In genomic region chr13:101875717-101876393, GRCh38 we compare ENCODE assay signal across 10 cellular contexts.
A peak's percentile ranks its signal among the peaks of the same experiment; 100 is the strongest.
DNase-seq lines count a peak whose midpoint lies in the region; ATAC-seq and TF ChIP-seq lines count a peak whose summit lies in the region.
"Had no signal": no experiment of that assay in that cellular context is flagged by ENCODE, and none has a peak within 500 bp of the region (broad histone marks: within the 10 kb centered on the region; RNA-seq: fewer than 3 reads in every experiment).

No MANE protein-coding gene starts in this region.

- H3K27ac ChIP-seq in tibial artery = no peak overlapping the region

- ATAC-seq in GM18909 (IDR thresholded peaks at IDR 0.05; ENCODE audit: poor library complexity, unreplicated experiment) (no peak), HG03175 (IDR thresholded peaks at IDR 0.05; ENCODE audit: unreplicated experiment) (no peak)

- no peak for TF ChIP-seq CTCF in tibial artery (IDR thresholded peaks at IDR 0.05)

- DNase-seq in ELR (ENCODE audit: low read depth) = peak; percentile 81
- peak; percentile 83 for DNase-seq in NCI-H2196 treated with DMSO at 0.1 percent for 48 hours (lab: John Stamatoyannopoulos, UW; ENCODE audit: unreplicated experiment)
- peak; percentile 13 for DNase-seq in brain pericyte (ENCODE audit: low read depth, low spot score)
- peak; percentile 63 for DNase-seq in myocyte (ENCODE audit: low read depth)
- DNase-seq in activated CD4-positive, alpha-beta T cell treated with anti-CD3 and anti-CD28 coated beads for 1 hour = no peak
- DNase-seq in tibial artery = no peak
- DNase-seq: activated T-cell treated with anti-CD3 and anti-CD28 coated beads, Interleukin-2, amount 50 U/mL, for 48 hours; SIG-M5 had no signal

- H3K27me3 ChIP-seq in tibial artery = no peaks in the 10 kb centered on the region

- no peaks in the 10 kb centered on the region for H3K36me3 ChIP-seq in tibial artery

- H3K9me3 ChIP-seq in tibial artery = no peaks in the 10 kb centered on the region

- H3K4me3 ChIP-seq in tibial artery = no peak overlapping the region

- intact Hi-C loops in tibial artery (cut with DNase I; ENCODE audit: low total_unique reads) = no loop called here

- H3K4me1 ChIP-seq in tibial artery = no peaks in the 10 kb centered on the region

Comparison
In these comparisons a context has a peak if more than half of its experiments do, and no peak if none do; other contexts are left out.
1. DNase-seq: peak in ELR (single experiment), NCI-H2196 treated with DMSO at 0.1 percent for 48 hours (single experiment), brain pericyte (single experiment) and myocyte (single experiment); none in activated CD4-positive, alpha-beta T cell treated with anti-CD3 and anti-CD28 coated beads for 1 hour (single experiment) and tibial artery (0 of 2).